ENCODE assay signal across 17 cellular contexts in the genomic region with DNA sequence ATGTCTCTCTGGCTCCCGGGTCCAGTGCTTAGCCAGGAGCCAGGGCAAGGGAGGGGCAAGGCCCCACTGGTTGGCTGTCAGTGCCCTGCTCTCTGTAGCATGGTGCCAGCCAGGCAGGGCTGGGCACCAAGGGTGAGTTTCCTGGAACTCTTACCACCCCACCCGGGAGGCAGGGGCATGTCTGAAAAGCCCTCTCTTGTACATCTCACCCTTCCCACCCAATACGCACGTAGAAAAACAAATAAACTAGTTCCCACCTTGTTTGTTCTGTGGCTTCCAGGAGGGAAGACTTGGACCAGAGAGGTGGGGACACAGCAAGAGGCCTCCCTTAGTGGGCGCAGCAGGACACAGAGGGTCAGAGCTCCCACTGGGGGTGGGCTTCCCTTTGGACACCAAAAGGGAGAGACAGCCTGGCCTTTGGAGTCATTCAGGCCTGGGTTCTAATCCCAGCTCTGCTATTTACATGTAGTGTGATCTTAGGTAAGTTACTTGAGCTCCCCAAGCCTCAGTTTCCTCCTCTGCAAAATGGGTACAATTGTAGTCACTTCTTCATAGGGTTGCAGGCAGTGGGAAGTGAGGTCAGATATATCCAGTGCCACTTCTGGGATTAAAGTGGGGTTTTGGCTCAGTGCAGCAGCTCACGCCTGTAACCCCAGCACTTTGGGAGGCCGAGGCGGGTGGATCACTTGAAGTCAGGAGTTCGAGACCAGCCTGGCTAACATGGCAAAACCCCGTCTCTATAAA. TPM values are rescaled to one million over a fixed set of nuclear protein-coding genes. Genes with fewer than 3 reads are reported as not detected.
DNase-seq lines count a peak whose midpoint lies in the region; TF ChIP-seq lines count a peak whose summit lies in the region.
"Had no signal": no experiment of that assay in that cellular context is flagged by ENCODE, and none has a peak within 500 bp of the region (broad histone marks: within the 10 kb centered on the region; RNA-seq: fewer than 3 reads in every experiment).

No MANE protein-coding gene starts in this region.

- H3K27me3 ChIP-seq in prostate gland (replicated peaks; ENCODE audit: insufficient read depth), result no peaks in the 10 kb centered on the region
- H3K27me3 ChIP-seq: BLaER1 treated with 17β-estradiol and CSF1 and Interleukin-3, amounts not matched to agents 10 nM and 100 nM had no signal

- peak; percentile 17 for DNase-seq in DMS 273 (lab: John Stamatoyannopoulos, UW; ENCODE audit: unreplicated experiment)
- DNase-seq in DMS 273 treated with DMSO at 0.1 percent for 48 hours (lab: John Stamatoyannopoulos, UW), result no peak
- DNase-seq in NCI-H69 (lab: John Stamatoyannopoulos, UW), result peak; percentile 20
- peak; percentile 22 for DNase-seq in islet precursor cell
- DNase-seq in prostate gland (ENCODE audit: low spot score), result peak; percentile 39
- DNase-seq in 8988T, result no peak
- DNase-seq in GM20000 (ENCODE audit: low spot score), result no peak
- no peak for DNase-seq in epidermal melanocyte (ENCODE audit: insufficient read length, low spot score)
- DNase-seq: Calu3; CD8-positive, alpha-beta T cell; GM23248; HCEC 1CT; HFFc6 had no signal

- TF ChIP-seq POLR2A in prostate gland (IDR thresholded peaks at IDR 0.05), result no peak

- no peak overlapping the region for H3K4me3 ChIP-seq in prostate gland
- H3K4me3 ChIP-seq: BLaER1 treated with 17β-estradiol and CSF1 and Interleukin-3, amounts not matched to agents 10 nM and 100 nM; GM23248 had no signal

- TF ChIP-seq CTCF in prostate gland (IDR thresholded peaks at IDR 0.05) (no peak), GM20000 (IDR thresholded peaks at IDR 0.05; ENCODE audit: extremely low read depth, missing control alignments) (no peak)

- no peaks in the 10 kb centered on the region for H3K36me3 ChIP-seq in prostate gland
- H3K36me3 ChIP-seq: BLaER1 treated with 17β-estradiol and CSF1 and Interleukin-3, amounts not matched to agents 10 nM and 100 nM had no signal

- H3K4me1 ChIP-seq in prostate gland (replicated peaks), result no peaks in the 10 kb centered on the region

- peak overlapping the region in 1 of 2 donors; percentile 44 for H3K27ac ChIP-seq in prostate gland
- H3K27ac ChIP-seq: 22Rv1; BLaER1 treated with 17β-estradiol and CSF1 and Interleukin-3, amounts not matched to agents 10 nM and 100 nM; GM23248; HL-60 had no signal

- WGBS in prostate gland, result 71% methylated on average over 9 of the region's 10 CpGs

- H3K9me3 ChIP-seq in prostate gland, result no peaks in the 10 kb centered on the region
- H3K9me3 ChIP-seq: BLaER1 treated with 17β-estradiol and CSF1 and Interleukin-3, amounts not matched to agents 10 nM and 100 nM had no signal

- intact Hi-C loops in prostate gland (cut with DNase I), result no loop called here

RNA-seq across cellular contexts. Expression of a gene that starts 17.2 kb away (rescaled TPM):
- 1 to 10 TPM; 4.6 to 8.0 TPM for total RNA-seq in prostate gland
- total RNA-seq: B cell; CD8-positive, alpha-beta T cell had no signal

Comparison
In these comparisons a context has a peak if more than half of its experiments do, and no peak if none do; other contexts are left out.
1. DNase-seq: peak in DMS 273 (single experiment), NCI-H69 (single experiment), islet precursor cell (single experiment) and prostate gland (single experiment); none in DMS 273 treated with DMSO at 0.1 percent for 48 hours (single experiment), 8988T (single experiment), GM20000 (single experiment) and epidermal melanocyte (single experiment).